ENCODE assay signal across 16 cellular contexts in the genomic region with DNA sequence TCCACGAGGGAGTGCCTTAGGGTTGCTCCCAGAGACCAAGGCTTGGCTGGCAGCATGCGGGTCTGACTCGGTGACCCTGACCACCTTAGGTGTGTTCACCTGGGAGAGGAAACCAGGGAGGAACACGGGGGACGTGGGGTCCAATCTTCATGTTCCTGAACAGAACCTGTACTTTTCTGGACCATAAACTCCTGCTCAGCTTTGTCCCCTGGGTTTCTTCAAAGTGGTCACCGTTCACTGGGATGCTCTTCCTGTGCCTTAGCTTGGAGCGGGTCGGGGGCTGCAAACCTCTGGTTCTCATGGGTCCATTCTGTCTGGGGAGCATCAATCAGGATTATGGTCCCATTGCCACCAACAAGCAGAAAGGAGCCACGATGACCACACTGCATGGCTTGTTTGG.
A peak's percentile ranks its signal among the peaks of the same experiment; 100 is the strongest.
DNase-seq lines count a peak whose midpoint lies in the region; ATAC-seq, FAIRE-seq and TF ChIP-seq lines count a peak whose summit lies in the region.
"Had no signal": no experiment of that assay in that cellular context is flagged by ENCODE, and none has a peak within 500 bp of the region (broad histone marks: within the 10 kb centered on the region; RNA-seq: fewer than 3 reads in every experiment).

No MANE protein-coding gene starts in this region.

- H3K36me3 Mint-ChIP-seq in HFFc6 (ENCODE audit: low read depth), result peaks cover 6% of the 10 kb centered on the region

- H3K9ac ChIP-seq in neuronal stem cell (ENCODE audit: low read depth, low read length, poor library complexity), result no peak overlapping the region

- H3K4me3 ChIP-seq in left ventricle myocardium inferior (no peak overlapping the region), bronchial epithelial cell (ENCODE audit: low read depth, low read length) (no peak overlapping the region), neuronal stem cell (ENCODE audit: low read length in 2 of 2) (no peak overlapping the region)
- H3K4me3 ChIP-seq: GM12878 had no signal

- H2AK5ac ChIP-seq in neuronal stem cell (ENCODE audit: low read depth, low read length), result peak overlapping the region; percentile 73

- no peak overlapping the region for H3K27ac Mint-ChIP-seq in HFFc6
- H3K27ac Mint-ChIP-seq: CD4-positive, alpha-beta T cell had no signal

- H3K27ac ChIP-seq in left ventricle myocardium inferior (replicated peaks) (peak overlapping the region; percentile 88), neuronal stem cell (replicated peaks; ENCODE audit: low read length) (no peak overlapping the region)

- no CpG with 5 or more reads among the region's 9 CpGs for WGBS in neuronal stem cell (ENCODE audit: extremely low coverage in 2 of 2, insufficient read length in 2 of 2, insufficient replicate concordance in 1 of 2), 2 donors

- peaks cover 4% of the 10 kb centered on the region; the same call in 1 of the 2 replicates for H3K9me3 Mint-ChIP-seq in HFFc6

- no peaks in the 10 kb centered on the region for H3K79me1 ChIP-seq in neuronal stem cell (ENCODE audit: low read depth, low read length)

- no peak overlapping the region for H2BK5ac ChIP-seq in neuronal stem cell (ENCODE audit: low read length)

- H3K4me1 ChIP-seq in left ventricle myocardium inferior, result peaks cover 47% of the 10 kb centered on the region
- peaks cover 12 to 17% of the 10 kb centered on the region in 2 donors for H3K4me1 ChIP-seq in neuronal stem cell (ENCODE audit: control insufficient read depth in 2 of 2, insufficient read depth in 1 of 2, low read depth in 1 of 2, low read length in 2 of 2)

- intact Hi-C loops in left ventricle myocardium inferior (cut with micrococcal nuclease) (no loop called here), left ventricle myocardium superior (cut with micrococcal nuclease) (no loop called here)

- H3K4me2 ChIP-seq in neuronal stem cell (ENCODE audit: insufficient read depth, low read length, poor library complexity, severe bottlenecking), result no peak overlapping the region

- no peak overlapping the region for H4K8ac ChIP-seq in neuronal stem cell (ENCODE audit: low read depth, low read length)

- H3K9me3 ChIP-seq in left ventricle myocardium inferior (replicated peaks), result no peaks in the 10 kb centered on the region
- H3K9me3 ChIP-seq in neuronal stem cell (replicated peaks in 1 of 2; ENCODE audit: control insufficient read depth in 2 of 2, insufficient read depth in 1 of 2, low read depth in 1 of 2, low read length in 2 of 2), result no peaks in the 10 kb centered on the region

- H3K4me1 Mint-ChIP-seq in HFFc6 (ENCODE audit: low read depth), result peaks cover 13% of the 10 kb centered on the region

- no peak for TF ChIP-seq CTCF in left ventricle myocardium inferior (IDR thresholded peaks at IDR 0.05; ENCODE audit: borderline replicate concordance)
- no peak for TF ChIP-seq CTCF in bronchial epithelial cell (IDR thresholded peaks at IDR 0.05; ENCODE audit: insufficient read depth, low read length, severe bottlenecking)
- no peak for TF ChIP-seq CTCF in HFFc6 (IDR thresholded peaks at IDR 0.05)

- peaks cover 4% of the 10 kb centered on the region for H3K27me3 Mint-ChIP-seq in HFFc6 (ENCODE audit: insufficient read depth)

- no peak overlapping the region for H2AFZ ChIP-seq in neuronal stem cell (ENCODE audit: low read length)

- no peak overlapping the region for H4K91ac ChIP-seq in neuronal stem cell (ENCODE audit: low read depth, low read length, poor library complexity)

- no peak overlapping the region for H3K4ac ChIP-seq in neuronal stem cell (ENCODE audit: low read length)

- H2BK12ac ChIP-seq in neuronal stem cell (ENCODE audit: low read length), result no peak overlapping the region

- no peak overlapping the region for H3K4me3 Mint-ChIP-seq in HFFc6
- H3K4me3 Mint-ChIP-seq: B cell; CD4-positive, alpha-beta T cell; H9 had no signal

- ATAC-seq in left ventricle myocardium superior, result no peak
- ATAC-seq: GM12878, HepG2 had no signal

- H3K27me3 ChIP-seq in left ventricle myocardium inferior (ENCODE audit: low read depth) (no peaks in the 10 kb centered on the region), bronchial epithelial cell (ENCODE audit: control insufficient read depth, insufficient read depth, low read length) (no peaks in the 10 kb centered on the region), neuronal stem cell (ENCODE audit: control insufficient read depth in 3 of 3, insufficient read depth in 3 of 3, low read depth in 1 of 3, low read length in 3 of 3) (no peaks in the 10 kb centered on the region)

- H3K14ac ChIP-seq in neuronal stem cell (ENCODE audit: low read length), result no peak overlapping the region

- FAIRE-seq in bronchial epithelial cell (lab: Jason Lieb, UNC), result peak; percentile 47
- FAIRE-seq: GM12878, HepG2, HTR-8/SVneo had no signal

- H2BK15ac ChIP-seq in neuronal stem cell (ENCODE audit: low read length), result peak overlapping the region; percentile 53

- H3K18ac ChIP-seq in neuronal stem cell (ENCODE audit: low read length), result peak overlapping the region; percentile 48

- H3K36me3 ChIP-seq in left ventricle myocardium inferior (no peaks in the 10 kb centered on the region), bronchial epithelial cell (ENCODE audit: control insufficient read depth, insufficient read depth, low read length) (no peaks in the 10 kb centered on the region), neuronal stem cell (replicated peaks in 1 of 2; ENCODE audit: control insufficient read depth in 2 of 2, insufficient read depth in 2 of 2, low read length in 2 of 2) (no peaks in the 10 kb centered on the region)

- DNase-seq in left ventricle myocardium inferior, result no peak
- DNase-seq in left ventricle myocardium superior, result no peak
- no peak for DNase-seq in bronchial epithelial cell (ENCODE audit: low read depth)
- no peak for DNase-seq in neuronal stem cell (ENCODE audit: low spot score)
- DNase-seq in HFFc6, result no peak
- DNase-seq in NCI-H345 (lab: John Stamatoyannopoulos, UW), result no peak
- no peak for DNase-seq in cortex of kidney (lab: John Stamatoyannopoulos, UW)
- DNase-seq: C1 segment of cervical spinal cord; CD4-positive, alpha-beta T cell; DMS79; GOT3; H9 had no signal

- peak overlapping the region; percentile 60 for H3K23ac ChIP-seq in neuronal stem cell (ENCODE audit: low read depth, low read length, poor library complexity)

- H2BK120ac ChIP-seq in neuronal stem cell (ENCODE audit: low read depth, low read length), result no peak overlapping the region
